Comparison of ENCODE assay signal across 1 cellular context in the genomic region with DNA sequence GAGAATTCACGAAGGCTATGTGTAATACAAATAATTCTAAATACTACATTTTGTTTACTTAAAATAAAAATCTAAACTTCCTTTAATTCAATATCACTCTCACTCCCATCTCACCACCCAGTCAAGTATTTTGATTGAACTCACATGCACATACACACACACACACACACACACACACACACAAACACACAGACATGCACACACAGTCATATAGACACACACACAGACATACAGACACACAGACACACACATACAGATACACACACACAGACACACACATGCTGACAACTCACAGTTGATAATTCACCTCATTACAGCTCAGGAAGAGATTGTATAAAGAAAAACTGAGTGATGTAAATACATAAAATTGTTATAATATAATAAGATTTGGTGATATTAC.
TF ChIP-seq lines count a peak whose summit lies in the region.

No MANE protein-coding gene starts in this region.

TF ChIP-seq in IMR-90, 13 proteins besides CTCF, POLR2A, EP300 and RAD21 (continued from another document):
- TF ChIP-seq, protein P1, sequence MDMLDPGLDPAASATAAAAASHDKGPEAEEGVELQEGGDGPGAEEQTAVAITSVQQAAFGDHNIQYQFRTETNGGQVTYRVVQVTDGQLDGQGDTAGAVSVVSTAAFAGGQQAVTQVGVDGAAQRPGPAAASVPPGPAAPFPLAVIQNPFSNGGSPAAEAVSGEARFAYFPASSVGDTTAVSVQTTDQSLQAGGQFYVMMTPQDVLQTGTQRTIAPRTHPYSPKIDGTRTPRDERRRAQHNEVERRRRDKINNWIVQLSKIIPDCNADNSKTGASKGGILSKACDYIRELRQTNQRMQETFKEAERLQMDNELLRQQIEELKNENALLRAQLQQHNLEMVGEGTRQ (IDR thresholded peaks at IDR 0.05; ENCODE audit: low read depth, low read length), result no peak
- no peak for TF ChIP-seq RFX5 (IDR thresholded peaks at IDR 0.05; ENCODE audit: low read depth, low read length)
- TF ChIP-seq MAZ (IDR thresholded peaks at IDR 0.05; ENCODE audit: borderline replicate concordance, low read depth, low read length), result no peak
- TF ChIP-seq MXI1 (IDR thresholded peaks at IDR 0.05; ENCODE audit: borderline replicate concordance, low read depth, low read length), result no peak
- TF ChIP-seq FOS (IDR thresholded peaks at IDR 0.05; ENCODE audit: low read depth, low read length), result no peak
- no peak for TF ChIP-seq NFE2L2 (IDR thresholded peaks at IDR 0.05; ENCODE audit: low read depth, low read length)
- TF ChIP-seq CHD1 (IDR thresholded peaks at IDR 0.05; ENCODE audit: low read depth, low read length), result no peak
- TF ChIP-seq, protein P2, sequence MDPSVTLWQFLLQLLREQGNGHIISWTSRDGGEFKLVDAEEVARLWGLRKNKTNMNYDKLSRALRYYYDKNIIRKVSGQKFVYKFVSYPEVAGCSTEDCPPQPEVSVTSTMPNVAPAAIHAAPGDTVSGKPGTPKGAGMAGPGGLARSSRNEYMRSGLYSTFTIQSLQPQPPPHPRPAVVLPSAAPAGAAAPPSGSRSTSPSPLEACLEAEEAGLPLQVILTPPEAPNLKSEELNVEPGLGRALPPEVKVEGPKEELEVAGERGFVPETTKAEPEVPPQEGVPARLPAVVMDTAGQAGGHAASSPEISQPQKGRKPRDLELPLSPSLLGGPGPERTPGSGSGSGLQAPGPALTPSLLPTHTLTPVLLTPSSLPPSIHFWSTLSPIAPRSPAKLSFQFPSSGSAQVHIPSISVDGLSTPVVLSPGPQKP (IDR thresholded peaks at IDR 0.05; ENCODE audit: borderline replicate concordance, low read depth, low read length), result no peak
TF ChIP-seq in IMR-90: peak in this region for 0.
